Comparison of ENCODE assay signal across 1 cellular context in genomic region chr16:20326336-20326735, GRCh38.
A peak's percentile ranks its signal among the peaks of the same experiment; 100 is the strongest.
TF ChIP-seq lines count a peak whose summit lies in the region.

No MANE protein-coding gene starts in this region.

TF ChIP-seq in HepG2, 621 proteins besides CTCF, POLR2A, EP300 and RAD21 (continued from another document):
- no peak for TF ChIP-seq ZNF142 (CRISPR knock-in tag; IDR thresholded peaks at IDR 0.05)
- no peak for TF ChIP-seq ZNF335 (CRISPR knock-in tag; IDR thresholded peaks at IDR 0.05)
- TF ChIP-seq ZNF10 (CRISPR knock-in tag; IDR thresholded peaks at IDR 0.05; ENCODE audit: borderline replicate concordance, low read depth), result no peak
- no peak for TF ChIP-seq ATF2 (CRISPR knock-in tag; IDR thresholded peaks at IDR 0.05)
- TF ChIP-seq RFX5 (IDR thresholded peaks at IDR 0.05; ENCODE audit: low read depth, low read length), result no peak
- TF ChIP-seq ZBTB26 (CRISPR knock-in tag; IDR thresholded peaks at IDR 0.05; ENCODE audit: borderline replicate concordance), result no peak
- TF ChIP-seq JUN (CRISPR knock-in tag; IDR thresholded peaks at IDR 0.05), result no peak
- TF ChIP-seq TAF1 (CRISPR knock-in tag; IDR thresholded peaks at IDR 0.05), result no peak
- TF ChIP-seq ZNF607 (CRISPR knock-in tag; IDR thresholded peaks at IDR 0.05; ENCODE audit: borderline replicate concordance), result 0 out of 2 replicates have a peak, but pooled peaks have one; percentile 5
- no peak for TF ChIP-seq ISX (CRISPR knock-in tag; conservative IDR thresholded peaks at IDR 0.05)
- no peak for TF ChIP-seq RFXAP (CRISPR knock-in tag; IDR thresholded peaks at IDR 0.05; ENCODE audit: borderline replicate concordance)
- TF ChIP-seq IRF1 (CRISPR knock-in tag; IDR thresholded peaks at IDR 0.05; ENCODE audit: low read depth), result no peak
- no peak for TF ChIP-seq KAT2B (IDR thresholded peaks at IDR 0.05; ENCODE audit: borderline replicate concordance, low read depth, low read length)
- TF ChIP-seq FOXO4 (CRISPR knock-in tag; conservative IDR thresholded peaks at IDR 0.05), result 0 out of 2 replicates have a peak, but pooled peaks have one; percentile 7
- no peak for TF ChIP-seq ZNF761 (CRISPR knock-in tag; conservative IDR thresholded peaks at IDR 0.05)
TF ChIP-seq in HepG2: peak in this region for 2.
